9 cellular contexts compared by ENCODE assay signal in the genomic region with DNA sequence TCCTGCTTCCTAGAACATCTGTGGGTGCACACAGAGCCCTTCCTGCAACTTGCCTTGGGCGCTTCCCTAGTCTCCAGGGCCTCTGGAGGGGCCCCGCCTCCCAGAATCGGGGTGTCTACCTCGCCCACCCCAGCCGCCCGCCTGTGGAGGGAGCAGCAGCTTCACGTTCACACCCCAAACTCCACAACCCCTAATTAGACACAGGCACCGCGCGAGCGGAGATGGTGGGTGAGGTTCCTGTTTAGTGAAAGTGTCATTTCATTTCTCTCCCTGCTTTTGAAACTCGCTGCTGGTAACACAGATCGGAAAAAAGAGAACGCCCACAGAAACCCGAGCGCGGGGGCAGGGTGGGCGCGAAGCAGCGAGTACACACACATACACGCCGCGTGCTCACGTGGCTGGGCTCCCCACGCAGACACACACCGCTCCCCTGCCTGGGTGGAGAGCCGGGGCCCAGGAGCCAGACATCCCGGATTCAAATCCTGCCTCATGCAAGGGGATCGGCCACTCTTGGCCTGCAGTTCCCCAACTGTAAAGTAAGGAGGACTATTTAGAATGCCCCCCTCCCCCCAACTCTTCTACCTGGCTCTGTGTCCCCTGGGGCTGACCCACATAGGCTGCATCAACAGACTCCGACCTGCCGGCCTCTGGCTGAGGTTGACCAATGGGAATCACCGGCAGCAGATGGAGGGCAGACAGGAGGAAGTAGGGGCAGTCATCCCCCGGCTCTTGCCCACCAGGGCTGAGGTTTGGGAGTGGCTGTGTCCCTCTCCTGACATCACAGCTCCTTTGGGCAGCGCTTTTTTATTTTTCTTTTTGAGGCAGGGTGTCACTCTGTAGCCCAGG.
DNase-seq lines count a peak whose midpoint lies in the region; ATAC-seq and TF ChIP-seq lines count a peak whose summit lies in the region.
"Had no signal": no experiment of that assay in that cellular context is flagged by ENCODE, and none has a peak within 500 bp of the region (broad histone marks: within the 10 kb centered on the region; RNA-seq: fewer than 3 reads in every experiment).

No MANE protein-coding gene starts in this region.

- no peak overlapping the region for H3K9ac ChIP-seq in neural progenitor cell

- H3K4me3 Mint-ChIP-seq in activated B cell treated with CpG ODN at 0.5 μM for 24 hours = peak overlapping the region; percentile 55
- H3K4me3 Mint-ChIP-seq in neural progenitor cell = no peak overlapping the region
- H3K4me3 Mint-ChIP-seq in activated T-helper 2 cell treated with anti-CD3 and anti-CD28 coated beads, Interferon-gamma antibody, Interleukin-2, Interleukin-4, amounts not matched to agents 10 μg/mL and 5 μg/mL and 100 μg/mL, durations not matched to agents 14 hours and 24 hours and 36 hours (ENCODE audit: low read depth) = no peak overlapping the region

- CTCF ChIA-PET in activated B cell treated with CpG ODN at 0.5 μM for 24 hours (lab: Charles Lee) = no interaction called here

- H3K36me3 Mint-ChIP-seq in activated B cell treated with CpG ODN at 0.5 μM for 24 hours (ENCODE audit: low read depth) = no peaks in the 10 kb centered on the region
- H3K36me3 Mint-ChIP-seq in neural progenitor cell = no peaks in the 10 kb centered on the region
- H3K36me3 Mint-ChIP-seq in activated T-helper 2 cell treated with anti-CD3 and anti-CD28 coated beads, Interferon-gamma antibody, Interleukin-2, Interleukin-4, amounts not matched to agents 10 μg/mL and 5 μg/mL and 100 μg/mL, durations not matched to agents 14 hours and 24 hours and 36 hours (ENCODE audit: low read depth) = peaks cover 2% of the 10 kb centered on the region

- no peak overlapping the region for H3K4me2 ChIP-seq in neural progenitor cell

- in situ Hi-C loops in GM13976 (cut with MboI; ENCODE audit: low sequenced_read_pairs, unreplicated experiment) = no loop called here

- TF ChIP-seq CTCF in GM13976 (IDR thresholded peaks at IDR 0.05; ENCODE audit: borderline replicate concordance, control extremely low read depth, extremely low read depth, insufficient read depth, missing control alignments) (no peak), activated B cell treated with CpG ODN at 0.5 μM for 24 hours (IDR thresholded peaks at IDR 0.05) (no peak), dorsolateral prefrontal cortex (IDR thresholded peaks at IDR 0.05 in 54 of 56, conservative IDR thresholded peaks at IDR 0.05 in 2 of 56; ENCODE audit: low read depth in 1 of 56, partially characterized antibody in 56 of 56) (no peak), neural progenitor cell (IDR thresholded peaks at IDR 0.05) (no peak)

- peak overlapping the region in 11 of 59 donors; percentile 4 to 31 (median 18) for H3K4me3 ChIP-seq in dorsolateral prefrontal cortex
- H3K4me3 ChIP-seq in neural progenitor cell = no peak overlapping the region

- no peaks in the 10 kb centered on the region for H3K79me2 ChIP-seq in neural progenitor cell (ENCODE audit: low read depth)

- intact Hi-C loops in activated B cell treated with CpG ODN at 0.5 μM for 24 hours (cut with micrococcal nuclease) (no loop called here), dorsolateral prefrontal cortex (cut with DNase I) (no loop called here)
- intact Hi-C loops in activated T-helper 2 cell treated with anti-CD3 and anti-CD28 coated beads, Interferon-gamma antibody, Interleukin-2, Interleukin-4, amounts not matched to agents 10 μg/mL and 5 μg/mL and 100 μg/mL, durations not matched to agents 14 hours and 24 hours and 36 hours (cut with micrococcal nuclease) = no loop called here

- peaks cover 16% of the 10 kb centered on the region for H3K4me1 Mint-ChIP-seq in activated B cell treated with CpG ODN at 0.5 μM for 24 hours
- H3K4me1 Mint-ChIP-seq in neural progenitor cell = peaks cover 23% of the 10 kb centered on the region
- peaks cover 6% of the 10 kb centered on the region for H3K4me1 Mint-ChIP-seq in activated T-helper 2 cell treated with anti-CD3 and anti-CD28 coated beads, Interferon-gamma antibody, Interleukin-2, Interleukin-4, amounts not matched to agents 10 μg/mL and 5 μg/mL and 100 μg/mL, durations not matched to agents 14 hours and 24 hours and 36 hours (ENCODE audit: low read depth)

- H4K20me1 ChIP-seq in neural progenitor cell (ENCODE audit: low read depth) = no peaks in the 10 kb centered on the region

- peaks cover 11% of the 10 kb centered on the region for H3K9me3 Mint-ChIP-seq in activated B cell treated with CpG ODN at 0.5 μM for 24 hours
- peaks cover 22% of the 10 kb centered on the region for H3K9me3 Mint-ChIP-seq in neural progenitor cell
- H3K9me3 Mint-ChIP-seq in activated T-helper 2 cell treated with anti-CD3 and anti-CD28 coated beads, Interferon-gamma antibody, Interleukin-2, Interleukin-4, amounts not matched to agents 10 μg/mL and 5 μg/mL and 100 μg/mL, durations not matched to agents 14 hours and 24 hours and 36 hours = peaks cover 23% of the 10 kb centered on the region

- peaks cover 9% of the 10 kb centered on the region for H3K9me3 ChIP-seq in neural progenitor cell (ENCODE audit: low read depth)

- H3K27me3 ChIP-seq in dorsolateral prefrontal cortex (no peaks in the 10 kb centered on the region), neural progenitor cell (no peaks in the 10 kb centered on the region)

- ATAC-seq in activated B cell treated with CpG ODN at 0.5 μM for 24 hours (ENCODE audit: low read depth) (no peak), left lobe of liver (no peak), GM21447 (IDR thresholded peaks at IDR 0.05; ENCODE audit: unreplicated experiment) (no peak)

- peak overlapping the region in 10 of 59 donors; percentile 10 to 48 (median 27) for H3K27ac ChIP-seq in dorsolateral prefrontal cortex
- H3K27ac ChIP-seq in neural progenitor cell = no peak overlapping the region

- POLR2A ChIA-PET in activated B cell treated with CpG ODN at 0.5 μM for 24 hours (lab: Charles Lee) = no interaction called here

- DNase-seq in GM13976 (ENCODE audit: low spot score) (peak; percentile 67), activated B cell treated with CpG ODN at 0.5 μM for 24 hours (no peak), dorsolateral prefrontal cortex (peak in 9 of 10 donors; percentile 36 to 79 (median 71)), left lobe of liver (ENCODE audit: low spot score) (no peak), neural progenitor cell (ENCODE audit: low spot score) (no peak)
- DNase-seq in stimulated activated CD4-positive, alpha-beta T cell treated with anti-CD3 and anti-CD28 coated beads, Interleukin-4, amount 100 ng/mL, for 48 hours (ENCODE audit: low read depth in 2 of 2) = peak; percentile 32 to 36
- DNase-seq in activated T-helper 2 cell treated with anti-CD3 and anti-CD28 coated beads, Interferon-gamma antibody, Interleukin-2, Interleukin-4, amounts not matched to agents 10 μg/mL and 5 μg/mL and 100 μg/mL, durations not matched to agents 14 hours and 24 hours and 36 hours (ENCODE audit: low spot score) = no peak
- DNase-seq: cortex of kidney had no signal

- no peak overlapping the region for H2AFZ ChIP-seq in neural progenitor cell (replicated peaks)

- no peaks in the 10 kb centered on the region for H3K4me1 ChIP-seq in neural progenitor cell

- H3K36me3 ChIP-seq in neural progenitor cell = no peaks in the 10 kb centered on the region

- H3K27me3 Mint-ChIP-seq in activated B cell treated with CpG ODN at 0.5 μM for 24 hours = peaks cover 6% of the 10 kb centered on the region
- peaks cover 13% of the 10 kb centered on the region for H3K27me3 Mint-ChIP-seq in neural progenitor cell (ENCODE audit: insufficient read depth, low read depth)
- peaks cover 9% of the 10 kb centered on the region for H3K27me3 Mint-ChIP-seq in activated T-helper 2 cell treated with anti-CD3 and anti-CD28 coated beads, Interferon-gamma antibody, Interleukin-2, Interleukin-4, amounts not matched to agents 10 μg/mL and 5 μg/mL and 100 μg/mL, durations not matched to agents 14 hours and 24 hours and 36 hours (ENCODE audit: low read depth)

- no peak overlapping the region for H3K27ac Mint-ChIP-seq in activated B cell treated with CpG ODN at 0.5 μM for 24 hours
- no peak overlapping the region for H3K27ac Mint-ChIP-seq in neural progenitor cell
- no peak overlapping the region for H3K27ac Mint-ChIP-seq in activated T-helper 2 cell treated with anti-CD3 and anti-CD28 coated beads, Interferon-gamma antibody, Interleukin-2, Interleukin-4, amounts not matched to agents 10 μg/mL and 5 μg/mL and 100 μg/mL, durations not matched to agents 14 hours and 24 hours and 36 hours

- H3F3A ChIP-seq in neural progenitor cell (ENCODE audit: low read depth) = no peaks in the 10 kb centered on the region

Comparison
In these comparisons a context has a peak if more than half of its experiments do, and no peak if none do; other contexts are left out.
1. DNase-seq: peak in GM13976 (single experiment), dorsolateral prefrontal cortex (9 of 10) and stimulated activated CD4-positive, alpha-beta T cell treated with anti-CD3 and anti-CD28 coated beads, Interleukin-4, amount 100 ng/mL, for 48 hours (2 of 2); none in activated B cell treated with CpG ODN at 0.5 μM for 24 hours (single experiment), left lobe of liver (single experiment), neural progenitor cell (single experiment) and activated T-helper 2 cell treated with anti-CD3 and anti-CD28 coated beads, Interferon-gamma antibody, Interleukin-2, Interleukin-4, amounts not matched to agents 10 μg/mL and 5 μg/mL and 100 μg/mL, durations not matched to agents 14 hours and 24 hours and 36 hours (single experiment).